In genomic region chr5:14272548-14273205, GRCh38 we compare ENCODE assay signal across 1 cellular context.
TF ChIP-seq lines count a peak whose summit lies in the region.

No MANE protein-coding gene starts in this region.

TF ChIP-seq in HEK293, 187 proteins besides CTCF, POLR2A, EP300 and RAD21 (continued from another document and continues in another):
- peak; percentile 64 for TF ChIP-seq BCL11A (tag by site-specific recombination; IDR thresholded peaks at IDR 0.05; ENCODE audit: low read depth)
- TF ChIP-seq ZNF48 (tag by site-specific recombination; IDR thresholded peaks at IDR 0.05) = no peak
- no peak for TF ChIP-seq ZNF624 (tag by site-specific recombination; IDR thresholded peaks at IDR 0.05)
- TF ChIP-seq MYNN (tag by site-specific recombination; IDR thresholded peaks at IDR 0.05; ENCODE audit: borderline replicate concordance) = no peak
- no peak for TF ChIP-seq ZNF473 (tag by site-specific recombination; IDR thresholded peaks at IDR 0.05)
- TF ChIP-seq ZNF391 (tag by site-specific recombination; IDR thresholded peaks at IDR 0.05; ENCODE audit: borderline replicate concordance, low read depth) = no peak
- TF ChIP-seq ZNF837 (tag by site-specific recombination; IDR thresholded peaks at IDR 0.05) = no peak
- TF ChIP-seq ZNF792 (tag by site-specific recombination; IDR thresholded peaks at IDR 0.05) = no peak
- TF ChIP-seq ZNF510 (tag by site-specific recombination; IDR thresholded peaks at IDR 0.05; ENCODE audit: insufficient replicate concordance) = no peak
- 0 out of 2 replicates have a peak, but pooled peaks have one; percentile 41 for TF ChIP-seq ZNF660 (tag by site-specific recombination; IDR thresholded peaks at IDR 0.05)
- no peak for TF ChIP-seq ZFHX2 (tag by site-specific recombination; conservative IDR thresholded peaks at IDR 0.05)
- no peak for TF ChIP-seq ZBTB21 (tag by site-specific recombination; IDR thresholded peaks at IDR 0.05)
- TF ChIP-seq ZNF518A (tag by site-specific recombination; conservative IDR thresholded peaks at IDR 0.05; ENCODE audit: low read depth) = no peak
- no peak for TF ChIP-seq YY1 (tag by site-specific recombination; IDR thresholded peaks at IDR 0.05)
- TF ChIP-seq, protein P1, sequence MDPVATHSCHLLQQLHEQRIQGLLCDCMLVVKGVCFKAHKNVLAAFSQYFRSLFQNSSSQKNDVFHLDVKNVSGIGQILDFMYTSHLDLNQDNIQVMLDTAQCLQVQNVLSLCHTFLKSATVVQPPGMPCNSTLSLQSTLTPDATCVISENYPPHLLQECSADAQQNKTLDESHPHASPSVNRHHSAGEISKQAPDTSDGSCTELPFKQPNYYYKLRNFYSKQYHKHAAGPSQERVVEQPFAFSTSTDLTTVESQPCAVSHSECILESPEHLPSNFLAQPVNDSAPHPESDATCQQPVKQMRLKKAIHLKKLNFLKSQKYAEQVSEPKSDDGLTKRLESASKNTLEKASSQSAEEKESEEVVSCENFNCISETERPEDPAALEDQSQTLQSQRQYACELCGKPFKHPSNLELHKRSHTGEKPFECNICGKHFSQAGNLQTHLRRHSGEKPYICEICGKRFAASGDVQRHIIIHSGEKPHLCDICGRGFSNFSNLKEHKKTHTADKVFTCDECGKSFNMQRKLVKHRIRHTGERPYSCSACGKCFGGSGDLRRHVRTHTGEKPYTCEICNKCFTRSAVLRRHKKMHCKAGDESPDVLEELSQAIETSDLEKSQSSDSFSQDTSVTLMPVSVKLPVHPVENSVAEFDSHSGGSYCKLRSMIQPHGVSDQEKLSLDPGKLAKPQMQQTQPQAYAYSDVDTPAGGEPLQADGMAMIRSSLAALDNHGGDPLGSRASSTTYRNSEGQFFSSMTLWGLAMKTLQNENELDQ (tag by site-specific recombination; IDR thresholded peaks at IDR 0.05; ENCODE audit: low read depth) = no peak
- no peak for TF ChIP-seq ZNF280C (tag by site-specific recombination; IDR thresholded peaks at IDR 0.05)
- TF ChIP-seq ZNF548 (tag by site-specific recombination; IDR thresholded peaks at IDR 0.05) = no peak
- TF ChIP-seq YY2 (tag by site-specific recombination; IDR thresholded peaks at IDR 0.05) = no peak
- TF ChIP-seq ZXDB (tag by site-specific recombination; IDR thresholded peaks at IDR 0.05) = no peak
- no peak for TF ChIP-seq ZNF621 (tag by site-specific recombination; IDR thresholded peaks at IDR 0.05)
- TF ChIP-seq ZBTB8A (tag by site-specific recombination; IDR thresholded peaks at IDR 0.05) = 0 out of 2 replicates have a peak, but pooled peaks have one; percentile 12
- TF ChIP-seq ZNF791 (tag by site-specific recombination; IDR thresholded peaks at IDR 0.05) = no peak
- TF ChIP-seq ZNF302 (tag by site-specific recombination; IDR thresholded peaks at IDR 0.05; ENCODE audit: low read depth) = no peak
- TF ChIP-seq ZFP69B (tag by site-specific recombination; IDR thresholded peaks at IDR 0.05) = peak; percentile 50; the same call in 1 of the 2 replicates
- 0 out of 2 replicates have a peak, but pooled peaks have one; percentile 64 for TF ChIP-seq ZNF561 (tag by site-specific recombination; IDR thresholded peaks at IDR 0.05; ENCODE audit: borderline replicate concordance)
- no peak for TF ChIP-seq GLIS2 (tag by site-specific recombination; IDR thresholded peaks at IDR 0.05)
- TF ChIP-seq, protein P2, sequence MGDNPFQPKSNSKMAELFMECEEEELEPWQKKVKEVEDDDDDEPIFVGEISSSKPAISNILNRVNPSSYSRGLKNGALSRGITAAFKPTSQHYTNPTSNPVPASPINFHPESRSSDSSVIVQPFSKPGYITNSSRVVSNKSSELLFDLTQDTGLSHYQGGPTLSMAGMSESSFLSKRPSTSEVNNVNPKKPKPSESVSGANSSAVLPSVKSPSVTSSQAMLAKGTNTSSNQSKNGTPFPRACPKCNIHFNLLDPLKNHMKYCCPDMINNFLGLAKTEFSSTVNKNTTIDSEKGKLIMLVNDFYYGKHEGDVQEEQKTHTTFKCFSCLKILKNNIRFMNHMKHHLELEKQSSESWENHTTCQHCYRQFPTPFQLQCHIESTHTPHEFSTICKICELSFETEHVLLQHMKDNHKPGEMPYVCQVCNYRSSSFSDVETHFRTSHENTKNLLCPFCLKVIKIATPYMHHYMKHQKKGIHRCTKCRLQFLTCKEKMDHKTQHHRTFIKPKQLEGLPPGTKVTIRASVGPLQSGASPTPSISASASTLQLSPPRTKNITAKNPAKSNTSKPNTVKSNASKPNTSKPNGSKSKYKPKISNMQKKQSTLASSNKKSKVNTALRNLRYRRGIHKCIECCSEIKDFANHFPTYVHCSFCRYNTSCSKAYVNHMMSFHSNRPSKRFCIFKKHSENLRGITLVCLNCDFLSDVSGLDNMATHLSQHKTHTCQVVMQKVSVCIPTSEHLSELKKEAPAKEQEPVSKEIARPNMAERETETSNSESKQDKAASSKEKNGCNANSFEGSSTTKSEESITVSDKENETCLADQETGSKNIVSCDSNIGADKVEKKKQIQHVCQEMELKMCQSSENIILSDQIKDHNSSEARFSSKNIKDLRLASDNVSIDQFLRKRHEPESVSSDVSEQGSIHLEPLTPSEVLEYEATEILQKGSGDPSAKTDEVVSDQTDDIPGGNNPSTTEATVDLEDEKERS (tag by site-specific recombination; IDR thresholded peaks at IDR 0.05) = no peak
- no peak for TF ChIP-seq ZIC2 (tag by site-specific recombination; IDR thresholded peaks at IDR 0.05)
- TF ChIP-seq ZNF155 (tag by site-specific recombination; IDR thresholded peaks at IDR 0.05) = no peak
- no peak for TF ChIP-seq ZNF169 (tag by site-specific recombination; IDR thresholded peaks at IDR 0.05)
- TF ChIP-seq, protein P3, sequence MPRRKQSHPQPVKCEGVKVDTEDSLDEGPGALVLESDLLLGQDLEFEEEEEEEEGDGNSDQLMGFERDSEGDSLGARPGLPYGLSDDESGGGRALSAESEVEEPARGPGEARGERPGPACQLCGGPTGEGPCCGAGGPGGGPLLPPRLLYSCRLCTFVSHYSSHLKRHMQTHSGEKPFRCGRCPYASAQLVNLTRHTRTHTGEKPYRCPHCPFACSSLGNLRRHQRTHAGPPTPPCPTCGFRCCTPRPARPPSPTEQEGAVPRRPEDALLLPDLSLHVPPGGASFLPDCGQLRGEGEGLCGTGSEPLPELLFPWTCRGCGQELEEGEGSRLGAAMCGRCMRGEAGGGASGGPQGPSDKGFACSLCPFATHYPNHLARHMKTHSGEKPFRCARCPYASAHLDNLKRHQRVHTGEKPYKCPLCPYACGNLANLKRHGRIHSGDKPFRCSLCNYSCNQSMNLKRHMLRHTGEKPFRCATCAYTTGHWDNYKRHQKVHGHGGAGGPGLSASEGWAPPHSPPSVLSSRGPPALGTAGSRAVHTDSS (tag by site-specific recombination; IDR thresholded peaks at IDR 0.05) = peak; percentile 22; the same call in 1 of the 2 replicates
- TF ChIP-seq ZNF768 (tag by site-specific recombination; IDR thresholded peaks at IDR 0.05) = no peak
- TF ChIP-seq SP7 (tag by site-specific recombination; IDR thresholded peaks at IDR 0.05) = peak; percentile 88
- TF ChIP-seq ZNF157 (tag by site-specific recombination; IDR thresholded peaks at IDR 0.05) = no peak
- TF ChIP-seq ZNF610 (tag by site-specific recombination; IDR thresholded peaks at IDR 0.05; ENCODE audit: borderline replicate concordance) = no peak
- TF ChIP-seq ZNF701 (tag by site-specific recombination; IDR thresholded peaks at IDR 0.05) = no peak
- TF ChIP-seq SP2 (tag by site-specific recombination; IDR thresholded peaks at IDR 0.05) = peak; percentile 31
- peak; percentile 28; the same call in 1 of the 2 replicates for TF ChIP-seq PRDM1 (tag by site-specific recombination; IDR thresholded peaks at IDR 0.05)
- no peak for TF ChIP-seq ZNF555 (tag by site-specific recombination; conservative IDR thresholded peaks at IDR 0.05)
- TF ChIP-seq ZNF133 (tag by site-specific recombination; IDR thresholded peaks at IDR 0.05) = no peak
- TF ChIP-seq, protein P4, sequence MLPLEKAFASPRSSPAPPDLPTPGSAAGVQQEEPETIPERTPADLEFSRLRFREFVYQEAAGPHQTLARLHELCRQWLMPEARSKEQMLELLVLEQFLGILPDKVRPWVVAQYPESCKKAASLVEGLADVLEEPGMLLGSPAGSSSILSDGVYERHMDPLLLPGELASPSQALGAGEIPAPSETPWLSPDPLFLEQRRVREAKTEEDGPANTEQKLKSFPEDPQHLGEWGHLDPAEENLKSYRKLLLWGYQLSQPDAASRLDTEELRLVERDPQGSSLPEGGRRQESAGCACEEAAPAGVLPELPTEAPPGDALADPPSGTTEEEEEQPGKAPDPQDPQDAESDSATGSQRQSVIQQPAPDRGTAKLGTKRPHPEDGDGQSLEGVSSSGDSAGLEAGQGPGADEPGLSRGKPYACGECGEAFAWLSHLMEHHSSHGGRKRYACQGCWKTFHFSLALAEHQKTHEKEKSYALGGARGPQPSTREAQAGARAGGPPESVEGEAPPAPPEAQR (tag by site-specific recombination; IDR thresholded peaks at IDR 0.05) = no peak
- TF ChIP-seq ZNF677 (tag by site-specific recombination; IDR thresholded peaks at IDR 0.05) = no peak
- TF ChIP-seq ZNF416 (tag by site-specific recombination; IDR thresholded peaks at IDR 0.05) = no peak
- 0 out of 2 replicates have a peak, but pooled peaks have one; percentile 36 for TF ChIP-seq ZSCAN23 (tag by site-specific recombination; IDR thresholded peaks at IDR 0.05)
- TF ChIP-seq, protein P5, sequence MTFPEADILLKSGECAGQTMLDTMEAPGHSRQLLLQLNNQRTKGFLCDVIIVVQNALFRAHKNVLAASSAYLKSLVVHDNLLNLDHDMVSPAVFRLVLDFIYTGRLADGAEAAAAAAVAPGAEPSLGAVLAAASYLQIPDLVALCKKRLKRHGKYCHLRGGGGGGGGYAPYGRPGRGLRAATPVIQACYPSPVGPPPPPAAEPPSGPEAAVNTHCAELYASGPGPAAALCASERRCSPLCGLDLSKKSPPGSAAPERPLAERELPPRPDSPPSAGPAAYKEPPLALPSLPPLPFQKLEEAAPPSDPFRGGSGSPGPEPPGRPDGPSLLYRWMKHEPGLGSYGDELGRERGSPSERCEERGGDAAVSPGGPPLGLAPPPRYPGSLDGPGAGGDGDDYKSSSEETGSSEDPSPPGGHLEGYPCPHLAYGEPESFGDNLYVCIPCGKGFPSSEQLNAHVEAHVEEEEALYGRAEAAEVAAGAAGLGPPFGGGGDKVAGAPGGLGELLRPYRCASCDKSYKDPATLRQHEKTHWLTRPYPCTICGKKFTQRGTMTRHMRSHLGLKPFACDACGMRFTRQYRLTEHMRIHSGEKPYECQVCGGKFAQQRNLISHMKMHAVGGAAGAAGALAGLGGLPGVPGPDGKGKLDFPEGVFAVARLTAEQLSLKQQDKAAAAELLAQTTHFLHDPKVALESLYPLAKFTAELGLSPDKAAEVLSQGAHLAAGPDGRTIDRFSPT (tag by site-specific recombination; IDR thresholded peaks at IDR 0.05) = peak; percentile 95
- TF ChIP-seq ZNF747 (tag by site-specific recombination; IDR thresholded peaks at IDR 0.05) = no peak
- no peak for TF ChIP-seq ZNF121 (tag by site-specific recombination; IDR thresholded peaks at IDR 0.05)
- no peak for TF ChIP-seq TCF7L2 (IDR thresholded peaks at IDR 0.05; ENCODE audit: borderline replicate concordance, low read depth, low read length)
- peak; percentile 57; the same call in 1 of the 2 replicates for TF ChIP-seq BCL11B (tag by site-specific recombination; IDR thresholded peaks at IDR 0.05; ENCODE audit: low read depth)
- TF ChIP-seq ZNF19 (tag by site-specific recombination; IDR thresholded peaks at IDR 0.05; ENCODE audit: low read depth) = no peak
